20 cellular contexts compared by ENCODE assay signal in genomic region chr1:78254517-78254916, GRCh38.
DNase-seq lines count a peak whose midpoint lies in the region; ATAC-seq and TF ChIP-seq lines count a peak whose summit lies in the region.
"Had no signal": no experiment of that assay in that cellular context is flagged by ENCODE, and none has a peak within 500 bp of the region (broad histone marks: within the 10 kb centered on the region; RNA-seq: fewer than 3 reads in every experiment).

No MANE protein-coding gene starts in this region.

- H3K4me2 ChIP-seq in GM23248 (ENCODE audit: unreplicated experiment) (peak overlapping the region; percentile 16), PC-3 (ENCODE audit: low read length) (peak overlapping the region; percentile 67), skeletal muscle satellite cell (ENCODE audit: low read length) (peak overlapping the region; percentile 5)

- no peaks in the 10 kb centered on the region for H3K9me3 ChIP-seq in GM23248 (ENCODE audit: low read depth)
- H3K9me3 ChIP-seq in PC-3 (ENCODE audit: low read length): no peaks in the 10 kb centered on the region
- peaks cover 3% of the 10 kb centered on the region for H3K9me3 ChIP-seq in skeletal muscle satellite cell (replicated peaks; ENCODE audit: low read length)
- no peaks in the 10 kb centered on the region for H3K9me3 ChIP-seq in psoas muscle

- H3K27me3 ChIP-seq in GM23248 (replicated peaks; ENCODE audit: insufficient read depth) (0 out of 2 replicates have a peak, but pooled peaks cover 1% of the 10 kb centered on the region), PC-3 (ENCODE audit: low read length) (no peaks in the 10 kb centered on the region), skeletal muscle satellite cell (ENCODE audit: control insufficient read depth, insufficient read depth, low read length) (no peaks in the 10 kb centered on the region), psoas muscle (ENCODE audit: insufficient read depth in 3 of 3, low read length in 2 of 3) (no peaks in the 10 kb centered on the region)

- H3K9me2 ChIP-seq in GM23248 (ENCODE audit: insufficient read depth): no peaks in the 10 kb centered on the region
- no peaks in the 10 kb centered on the region for H3K9me2 ChIP-seq in PC-3 (replicated peaks; ENCODE audit: low read length)

- peaks cover 17% of the 10 kb centered on the region for H3F3A ChIP-seq in GM23248 (ENCODE audit: insufficient read depth)
- peaks cover 6% of the 10 kb centered on the region for H3F3A ChIP-seq in PC-3 (ENCODE audit: low read length, unreplicated experiment)

- ATAC-seq in PC-3: peak; percentile 89
- no peak for ATAC-seq in HG03457 (IDR thresholded peaks at IDR 0.05; ENCODE audit: unreplicated experiment)
- ATAC-seq in psoas muscle: no peak
- no peak for ATAC-seq in HG02981 (IDR thresholded peaks at IDR 0.05; ENCODE audit: unreplicated experiment)
- ATAC-seq: natural killer cell had no signal

- DNase-seq in GM23248: peak; percentile 79
- DNase-seq in PC-3: peak; percentile 96
- peak; percentile 53 for DNase-seq in fibroblast of gingiva (ENCODE audit: low read depth)
- no peak for DNase-seq in NCI-H510A (lab: John Stamatoyannopoulos, UW)
- no peak for DNase-seq in psoas muscle
- DNase-seq: activated CD4-positive, alpha-beta T cell treated with anti-CD3 and anti-CD28 coated beads for 48 hours; activated naive CD4-positive, alpha-beta T cell treated with anti-CD3 and anti-CD28 coated beads, Interleukin-2, amount 10 ng/mL, durations not matched to agents 7 days and 5 days; activated T-cell treated with anti-CD3 and anti-CD28 coated beads for 4 hours; C1 segment of cervical spinal cord; dermis blood vessel endothelial cell; DMS 273 treated with DMSO at 0.1 percent for 48 hours; erythroblast; islet precursor cell; natural killer cell; NCI-H187 treated with DMSO at 0.1 percent for 48 hours; NCI-H524; stimulated activated naive CD4-positive, alpha-beta T cell had no signal

- POLR2A ChIA-PET in PC-3 (lab: Charles Lee; ENCODE audit: unreplicated experiment): interaction anchor here (0.5 to 1.1 kb wide), 4 partner anchors 17 to 579 kb away, joined by 3 to 19 read pairs (median 8); no protein-coding TSS in a partner anchor

- no peaks in the 10 kb centered on the region for H3K36me3 ChIP-seq in GM23248 (ENCODE audit: low read depth)
- H3K36me3 ChIP-seq in PC-3 (ENCODE audit: low read depth, low read length): peaks cover 11% of the 10 kb centered on the region
- H3K36me3 ChIP-seq in skeletal muscle satellite cell (ENCODE audit: insufficient read depth, low read length): no peaks in the 10 kb centered on the region
- no peaks in the 10 kb centered on the region for H3K36me3 ChIP-seq in psoas muscle (ENCODE audit: insufficient read depth in 1 of 2, low read depth in 1 of 2)

- H3K4me3 ChIP-seq in GM23248: no peak overlapping the region
- peak overlapping the region; percentile 14; the same call in 1 of the 2 replicates for H3K4me3 ChIP-seq in PC-3 (ENCODE audit: low read length)
- no peak overlapping the region for H3K4me3 ChIP-seq in skeletal muscle satellite cell (ENCODE audit: low read length)
- no peak overlapping the region for H3K4me3 ChIP-seq in psoas muscle

- intact Hi-C loops in PC-3 (cut with micrococcal nuclease) (loop anchor here (1.0 to 5.0 kb wide), 7 partner anchors 17 to 353 kb away; no protein-coding TSS in a partner anchor), psoas muscle (cut with DNase I) (no loop called here)

- H3K9ac ChIP-seq in GM23248 (no peak overlapping the region), PC-3 (ENCODE audit: low read length) (peak overlapping the region; percentile 84), skeletal muscle satellite cell (ENCODE audit: low read depth, low read length) (no peak overlapping the region)

- H3K27ac ChIP-seq in GM23248: no peak overlapping the region
- H3K27ac ChIP-seq in PC-3 (ENCODE audit: low read length): peak overlapping the region; percentile 98
- no peak overlapping the region for H3K27ac ChIP-seq in psoas muscle

- H3K79me2 ChIP-seq in GM23248 (ENCODE audit: insufficient read depth) (no peaks in the 10 kb centered on the region), PC-3 (ENCODE audit: low read length) (no peaks in the 10 kb centered on the region)

- no peak overlapping the region for H2AFZ ChIP-seq in GM23248
- no peak overlapping the region for H2AFZ ChIP-seq in PC-3 (ENCODE audit: low read length)

- H3K4me1 ChIP-seq in GM23248 (ENCODE audit: insufficient read depth): peaks cover 25% of the 10 kb centered on the region
- H3K4me1 ChIP-seq in PC-3 (ENCODE audit: insufficient read depth, low read length): peaks cover 33% of the 10 kb centered on the region
- H3K4me1 ChIP-seq in skeletal muscle satellite cell (ENCODE audit: control insufficient read depth, insufficient read depth, low read length): peaks cover 32% of the 10 kb centered on the region
- H3K4me1 ChIP-seq in psoas muscle: no peaks in the 10 kb centered on the region

- CTCF ChIA-PET in PC-3 (lab: Charles Lee): interaction anchor here (0.6 to 1.8 kb wide), 4 partner anchors 17 to 373 kb away, joined by 3 to 5 read pairs (median 4); no protein-coding TSS in a partner anchor

- no TSS peak for BruUV-seq in PC-3 (replicated peaks; lab: Mats Ljungman, UMichigan)

- WGBS in GM23248 (ENCODE audit: low coverage in 1 of 2, low lambda C conversion rate in 2 of 2, missing lambda C conversion rate in 2 of 2), 2 experiments: 13 to 18% methylated on average over 3 of the region's 3 CpGs
- 82 to 89% (median 83%) methylated on average over 3 of the region's 3 CpGs for WGBS in psoas muscle, 3 donors

- in situ Hi-C loops in GM23248 (cut with MboI): no loop called here

- TF ChIP-seq CTCF in PC-3 (conservative IDR thresholded peaks at IDR 0.05; ENCODE audit: low read depth, low read length) (no peak), psoas muscle (IDR thresholded peaks at IDR 0.05) (no peak)

- H4K20me1 ChIP-seq in GM23248 (ENCODE audit: insufficient read depth): no peaks in the 10 kb centered on the region
- no peaks in the 10 kb centered on the region for H4K20me1 ChIP-seq in PC-3 (ENCODE audit: low read length)

Comparison
In these comparisons a context has a peak if more than half of its experiments do, and no peak if none do; other contexts are left out.
1. DNase-seq: peak in GM23248 (single experiment), PC-3 (single experiment) and fibroblast of gingiva (single experiment); none in NCI-H510A (single experiment) and psoas muscle (0 of 2).
2. H3K4me2 ChIP-seq: peak in every context shown above with its lines; median percentile 67 in PC-3; 16 in GM23248; 5 in skeletal muscle satellite cell.